1 cellular context compared by ENCODE assay signal in the genomic region with DNA sequence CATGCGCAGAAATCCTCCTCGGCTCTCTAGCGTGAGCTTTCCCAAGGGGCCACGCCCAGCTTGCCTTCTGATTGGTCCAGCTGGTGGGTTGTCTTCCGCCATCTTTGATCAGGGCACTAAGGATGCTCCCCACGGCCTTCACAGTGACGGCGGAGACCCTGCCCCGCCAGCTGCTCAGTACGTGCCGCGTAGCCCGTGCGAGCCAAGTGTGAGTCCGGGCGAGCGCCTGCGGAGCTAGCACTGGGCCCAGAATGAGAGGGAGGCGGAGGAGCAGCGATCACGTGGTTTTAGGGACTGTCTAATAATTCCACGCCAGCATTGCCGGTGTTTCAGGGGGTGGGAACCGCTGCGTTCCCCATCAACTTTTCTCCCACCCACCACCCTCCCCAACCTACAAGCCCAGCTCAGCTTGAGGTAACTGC.
TF ChIP-seq lines count a peak whose summit lies in the region.

No MANE protein-coding gene starts in this region.

TF ChIP-seq in WTC11, 78 proteins besides CTCF, POLR2A, EP300 and RAD21 (continued from another document):
- TF ChIP-seq, protein P1, sequence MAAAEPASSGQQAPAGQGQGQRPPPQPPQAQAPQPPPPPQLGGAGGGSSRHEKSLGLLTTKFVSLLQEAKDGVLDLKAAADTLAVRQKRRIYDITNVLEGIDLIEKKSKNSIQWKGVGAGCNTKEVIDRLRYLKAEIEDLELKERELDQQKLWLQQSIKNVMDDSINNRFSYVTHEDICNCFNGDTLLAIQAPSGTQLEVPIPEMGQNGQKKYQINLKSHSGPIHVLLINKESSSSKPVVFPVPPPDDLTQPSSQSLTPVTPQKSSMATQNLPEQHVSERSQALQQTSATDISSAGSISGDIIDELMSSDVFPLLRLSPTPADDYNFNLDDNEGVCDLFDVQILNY (CRISPR knock-in tag; IDR thresholded peaks at IDR 0.05): 0 out of 2 replicates have a peak, but pooled peaks have one; percentile 12
- peak; percentile 68; the same call in 1 of the 2 replicates for TF ChIP-seq TEAD1 (CRISPR knock-in tag; IDR thresholded peaks at IDR 0.05)
- peak; percentile 33; the same call in 1 of the 2 replicates for TF ChIP-seq FOXK1 (CRISPR knock-in tag; IDR thresholded peaks at IDR 0.05)
- TF ChIP-seq, protein P2, sequence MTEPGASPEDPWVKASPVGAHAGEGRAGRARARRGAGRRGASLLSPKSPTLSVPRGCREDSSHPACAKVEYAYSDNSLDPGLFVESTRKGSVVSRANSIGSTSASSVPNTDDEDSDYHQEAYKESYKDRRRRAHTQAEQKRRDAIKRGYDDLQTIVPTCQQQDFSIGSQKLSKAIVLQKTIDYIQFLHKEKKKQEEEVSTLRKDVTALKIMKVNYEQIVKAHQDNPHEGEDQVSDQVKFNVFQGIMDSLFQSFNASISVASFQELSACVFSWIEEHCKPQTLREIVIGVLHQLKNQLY (CRISPR knock-in tag; IDR thresholded peaks at IDR 0.05): no peak
- no peak for TF ChIP-seq ZNF219 (CRISPR knock-in tag; IDR thresholded peaks at IDR 0.05; ENCODE audit: borderline replicate concordance)
- no peak for TF ChIP-seq ESRRA (CRISPR knock-in tag; IDR thresholded peaks at IDR 0.05; ENCODE audit: borderline replicate concordance)
- no peak for TF ChIP-seq ATF1 (CRISPR knock-in tag; IDR thresholded peaks at IDR 0.05)
- TF ChIP-seq ZNF532 (CRISPR knock-in tag; IDR thresholded peaks at IDR 0.05; ENCODE audit: borderline replicate concordance): no peak
- TF ChIP-seq EMX1 (CRISPR knock-in tag; IDR thresholded peaks at IDR 0.05): no peak
- TF ChIP-seq, protein P3, sequence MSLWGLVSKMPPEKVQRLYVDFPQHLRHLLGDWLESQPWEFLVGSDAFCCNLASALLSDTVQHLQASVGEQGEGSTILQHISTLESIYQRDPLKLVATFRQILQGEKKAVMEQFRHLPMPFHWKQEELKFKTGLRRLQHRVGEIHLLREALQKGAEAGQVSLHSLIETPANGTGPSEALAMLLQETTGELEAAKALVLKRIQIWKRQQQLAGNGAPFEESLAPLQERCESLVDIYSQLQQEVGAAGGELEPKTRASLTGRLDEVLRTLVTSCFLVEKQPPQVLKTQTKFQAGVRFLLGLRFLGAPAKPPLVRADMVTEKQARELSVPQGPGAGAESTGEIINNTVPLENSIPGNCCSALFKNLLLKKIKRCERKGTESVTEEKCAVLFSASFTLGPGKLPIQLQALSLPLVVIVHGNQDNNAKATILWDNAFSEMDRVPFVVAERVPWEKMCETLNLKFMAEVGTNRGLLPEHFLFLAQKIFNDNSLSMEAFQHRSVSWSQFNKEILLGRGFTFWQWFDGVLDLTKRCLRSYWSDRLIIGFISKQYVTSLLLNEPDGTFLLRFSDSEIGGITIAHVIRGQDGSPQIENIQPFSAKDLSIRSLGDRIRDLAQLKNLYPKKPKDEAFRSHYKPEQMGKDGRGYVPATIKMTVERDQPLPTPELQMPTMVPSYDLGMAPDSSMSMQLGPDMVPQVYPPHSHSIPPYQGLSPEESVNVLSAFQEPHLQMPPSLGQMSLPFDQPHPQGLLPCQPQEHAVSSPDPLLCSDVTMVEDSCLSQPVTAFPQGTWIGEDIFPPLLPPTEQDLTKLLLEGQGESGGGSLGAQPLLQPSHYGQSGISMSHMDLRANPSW (CRISPR knock-in tag; conservative IDR thresholded peaks at IDR 0.05; ENCODE audit: low read depth): no peak
- no peak; the same call in 1 of the 2 replicates for TF ChIP-seq ZNF416 (CRISPR knock-in tag; IDR thresholded peaks at IDR 0.05)
- TF ChIP-seq, protein P4, sequence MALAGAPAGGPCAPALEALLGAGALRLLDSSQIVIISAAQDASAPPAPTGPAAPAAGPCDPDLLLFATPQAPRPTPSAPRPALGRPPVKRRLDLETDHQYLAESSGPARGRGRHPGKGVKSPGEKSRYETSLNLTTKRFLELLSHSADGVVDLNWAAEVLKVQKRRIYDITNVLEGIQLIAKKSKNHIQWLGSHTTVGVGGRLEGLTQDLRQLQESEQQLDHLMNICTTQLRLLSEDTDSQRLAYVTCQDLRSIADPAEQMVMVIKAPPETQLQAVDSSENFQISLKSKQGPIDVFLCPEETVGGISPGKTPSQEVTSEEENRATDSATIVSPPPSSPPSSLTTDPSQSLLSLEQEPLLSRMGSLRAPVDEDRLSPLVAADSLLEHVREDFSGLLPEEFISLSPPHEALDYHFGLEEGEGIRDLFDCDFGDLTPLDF (CRISPR knock-in tag; IDR thresholded peaks at IDR 0.05): no peak
- no peak for TF ChIP-seq RELA (CRISPR knock-in tag; IDR thresholded peaks at IDR 0.05; ENCODE audit: borderline replicate concordance)
- TF ChIP-seq ZNF423 (CRISPR knock-in tag; IDR thresholded peaks at IDR 0.05): no peak
- TF ChIP-seq MYBL2 (CRISPR knock-in tag; IDR thresholded peaks at IDR 0.05): no peak
- no peak for TF ChIP-seq PRDM15 (CRISPR knock-in tag; IDR thresholded peaks at IDR 0.05)
- TF ChIP-seq TCF7 (CRISPR knock-in tag; IDR thresholded peaks at IDR 0.05; ENCODE audit: low read depth): no peak
- no peak for TF ChIP-seq SMAD4 (CRISPR knock-in tag; IDR thresholded peaks at IDR 0.05)
- no peak for TF ChIP-seq ZNF396 (CRISPR knock-in tag; IDR thresholded peaks at IDR 0.05; ENCODE audit: borderline replicate concordance)
- TF ChIP-seq CREB1 (CRISPR knock-in tag; IDR thresholded peaks at IDR 0.05): no peak
- no peak for TF ChIP-seq ZNF263 (CRISPR knock-in tag; IDR thresholded peaks at IDR 0.05; ENCODE audit: low read depth)
